ENCODE assay signal across 8 cellular contexts in genomic region chr6:21595265-21595950, GRCh38. TPM values are rescaled to one million over a fixed set of nuclear protein-coding genes. Genes with fewer than 3 reads are reported as not detected.
DNase-seq lines count a peak whose midpoint lies in the region; ATAC-seq and TF ChIP-seq lines count a peak whose summit lies in the region.

No MANE protein-coding gene starts in this region.

- H3K4me1 ChIP-seq in effector memory CD4-positive, alpha-beta T cell (ENCODE audit: control insufficient read depth, insufficient read depth, low read length, poor library complexity, severe bottlenecking), result peaks cover 11% of the 10 kb centered on the region
- peaks cover 13 to 27% (median 20%) of the 10 kb centered on the region in 4 donors for H3K4me1 ChIP-seq in upper lobe of left lung

- POLR2A ChIA-PET in T-cell (lab: Charles Lee), result interaction anchor here in 1 of 2 donors (0.7 to 1.2 kb wide), 2 partner anchors 1019 to 1061 kb away, joined by 3 to 12 read pairs; partner anchors contain the start of gene CDKAL1

- CTCF ChIA-PET in T-cell (lab: Charles Lee), result interaction anchor here (0.6 to 9.8 kb wide), 4 partner anchors 505 to 1280 kb away, joined by 3 to 120 read pairs (median 6); no protein-coding TSS in a partner anchor

- ATAC-seq in HG02938 (IDR thresholded peaks at IDR 0.05; ENCODE audit: unreplicated experiment) (peak; percentile 20), T-cell (replicated peaks in 1 of 4) (peak; percentile 11 to 35 (median 32)), upper lobe of left lung (ENCODE audit: low FRiP score in 2 of 2) (peak in 1 of 2 donors; percentile 4), GM21576 (IDR thresholded peaks at IDR 0.05; ENCODE audit: unreplicated experiment) (no peak)

- H3K9me3 Mint-ChIP-seq in T-cell (no peaks in the 10 kb centered on the region), mesothelial cell of epicardium (no peaks in the 10 kb centered on the region)

- H3K27ac ChIP-seq in effector memory CD4-positive, alpha-beta T cell (ENCODE audit: insufficient read depth, low read length, poor library complexity, severe bottlenecking), result no peak overlapping the region
- H3K27ac ChIP-seq in upper lobe of left lung, result peak overlapping the region; percentile 84 to 98 (median 89)

- no peaks in the 10 kb centered on the region for H3K9me3 ChIP-seq in effector memory CD4-positive, alpha-beta T cell (ENCODE audit: control insufficient read depth, low read length)
- H3K9me3 ChIP-seq in upper lobe of left lung, result no peaks in the 10 kb centered on the region

- H3K4me3 Mint-ChIP-seq in T-cell (peak overlapping the region in 2 of 3 donors; percentile 82 to 85), mesothelial cell of epicardium (peak overlapping the region; percentile 98)

- peaks cover 22% of the 10 kb centered on the region for H3K27me3 ChIP-seq in effector memory CD4-positive, alpha-beta T cell (replicated peaks; ENCODE audit: control insufficient read depth, insufficient read depth, low read length, poor library complexity, severe bottlenecking)
- H3K27me3 ChIP-seq in upper lobe of left lung, result no peaks in the 10 kb centered on the region

- no peaks in the 10 kb centered on the region for H3K36me3 ChIP-seq in effector memory CD4-positive, alpha-beta T cell (ENCODE audit: control insufficient read depth, insufficient read depth, low read length)
- no peaks in the 10 kb centered on the region for H3K36me3 ChIP-seq in upper lobe of left lung

- TF ChIP-seq CTCF in mesothelial cell of epicardium (IDR thresholded peaks at IDR 0.05; ENCODE audit: unreplicated experiment) (no peak), upper lobe of left lung (IDR thresholded peaks at IDR 0.05) (peak in 4 of 6 experiments; percentile 22 to 78 (median 58))

- H3K27ac Mint-ChIP-seq in T-cell (peak overlapping the region; percentile 67 to 73), mesothelial cell of epicardium (peak overlapping the region; percentile 98)

- H3K4me1 Mint-ChIP-seq in T-cell, result peaks cover 21 to 30% (median 23%) of the 10 kb centered on the region in 3 donors
- peaks cover 27% of the 10 kb centered on the region for H3K4me1 Mint-ChIP-seq in mesothelial cell of epicardium

- no peak for TF ChIP-seq EP300 in upper lobe of left lung (IDR thresholded peaks at IDR 0.05)

- TF ChIP-seq POLR2A in upper lobe of left lung (IDR thresholded peaks at IDR 0.05), result peak in 1 of 4 donors; percentile 11

- peak overlapping the region; percentile 63 for H3K4me3 ChIP-seq in effector memory CD4-positive, alpha-beta T cell (ENCODE audit: insufficient read depth, low read depth, low read length, poor library complexity, severe bottlenecking)
- peak overlapping the region; percentile 59 to 82 (median 72) for H3K4me3 ChIP-seq in upper lobe of left lung

- H3K36me3 Mint-ChIP-seq in T-cell, result no peaks in the 10 kb centered on the region
- peaks cover 27% of the 10 kb centered on the region for H3K36me3 Mint-ChIP-seq in mesothelial cell of epicardium

- DNase-seq in activated gamma-delta T cell treated with Interleukin-2 at 50 U/mL for 16 hours (peak; percentile 23), activated gamma-delta T cell (lab: John Stamatoyannopoulos, UW) (no peak), T-cell (peak in 20 of 34 experiments; percentile 2 to 39 (median 16)), mesothelial cell of epicardium (ENCODE audit: low spot score in 2 of 2, unreplicated experiment in 2 of 2) (no peak), upper lobe of left lung (peak; percentile 41 to 90)
- no peak for DNase-seq in effector memory CD4-positive, alpha-beta T cell

- WGBS in upper lobe of left lung, 2 donors, result 2 to 3% methylated on average over 35 to 48 of the region's 95 CpGs

- H3K27me3 Mint-ChIP-seq in T-cell (peaks cover 18 to 56% of the 10 kb centered on the region in 2 donors), mesothelial cell of epicardium (ENCODE audit: low read depth) (no peaks in the 10 kb centered on the region)

RNA-seq across cellular contexts. Expression of gene SOX4, which starts 1.9 kb away (rescaled TPM):
- total RNA-seq in T-cell, result 10 to 100 TPM in 1 of 5 donors, 1 to 10 TPM in 4; 1.5 to 15.8 (median 2.9) TPM
- total RNA-seq in mesothelial cell of epicardium, result 221 to 224 TPM (median 223 TPM) in 3 replicates
- 10 to 100 TPM; 16.4 to 23.4 (median 20.7) TPM for total RNA-seq in upper lobe of left lung

Comparison
In these comparisons a context has a peak if more than half of its experiments do, and no peak if none do; other contexts are left out.
1. DNase-seq: peak in activated gamma-delta T cell treated with Interleukin-2 at 50 U/mL for 16 hours (single experiment), T-cell (20 of 34) and upper lobe of left lung (2 of 2); none in activated gamma-delta T cell (single experiment), effector memory CD4-positive, alpha-beta T cell (0 of 3) and mesothelial cell of epicardium (0 of 2).